In genomic region chr3:58322793-58323192, GRCh38 we compare ENCODE assay signal across 15 cellular contexts. TPM values are rescaled to one million over a fixed set of nuclear protein-coding genes. Genes with fewer than 3 reads are reported as not detected.
A peak's percentile ranks its signal among the peaks of the same experiment; 100 is the strongest.
DNase-seq lines count a peak whose midpoint lies in the region; ATAC-seq and TF ChIP-seq lines count a peak whose summit lies in the region.
"Had no signal": no experiment of that assay in that cellular context is flagged by ENCODE, and none has a peak within 500 bp of the region (broad histone marks: within the 10 kb centered on the region; RNA-seq: fewer than 3 reads in every experiment).

No MANE protein-coding gene starts in this region.

- in situ Hi-C loops in GM23248 (cut with MboI): loop anchor here (10.0 kb wide), 1 partner anchor 212 kb away; the partner anchor contains the start of gene ACOX2

- H3K9me3 Mint-ChIP-seq in activated CD8-positive, alpha-beta T cell treated with anti-CD3 and anti-CD28 coated beads for 36 hours: no peaks in the 10 kb centered on the region
- H3K9me3 Mint-ChIP-seq in activated CD8-positive, alpha-beta T cell treated with anti-CD3 and anti-CD28 coated beads, Interleukin-2, amount 10 ng/mL, durations not matched to agents 7 days and 5 days (ENCODE audit: insufficient read depth): no peaks in the 10 kb centered on the region
- no peaks in the 10 kb centered on the region for H3K9me3 Mint-ChIP-seq in activated T-helper 1 cell treated with anti-CD3 and anti-CD28 coated beads, Interleukin-12 subunit alpha, Interleukin-12 subunit beta, Interleukin-2, Interleukin-4 antibody, amounts not matched to agents 30 ng/mL and 10 ng/mL and 1 ng/mL, durations not matched to agents 14 hours and 24 hours and 36 hours

- 0 out of 2 replicates have a peak, but pooled peaks cover 8% of the 10 kb centered on the region for H3K79me2 ChIP-seq in GM23248 (ENCODE audit: insufficient read depth)

- H3K27me3 ChIP-seq in endocrine pancreas (ENCODE audit: control insufficient read depth, insufficient read depth, low read length) (no peaks in the 10 kb centered on the region), spleen (replicated peaks in 1 of 7) (no peaks in the 10 kb centered on the region), GM23248 (replicated peaks; ENCODE audit: insufficient read depth) (no peaks in the 10 kb centered on the region), adrenal gland (no peaks in the 10 kb centered on the region)

- no peaks in the 10 kb centered on the region for H3K27me3 Mint-ChIP-seq in activated CD8-positive, alpha-beta T cell treated with anti-CD3 and anti-CD28 coated beads for 36 hours
- H3K27me3 Mint-ChIP-seq in activated CD8-positive, alpha-beta T cell treated with anti-CD3 and anti-CD28 coated beads, Interleukin-2, amount 10 ng/mL, durations not matched to agents 7 days and 5 days (ENCODE audit: low read depth): no peaks in the 10 kb centered on the region
- no peaks in the 10 kb centered on the region for H3K27me3 Mint-ChIP-seq in activated T-helper 1 cell treated with anti-CD3 and anti-CD28 coated beads, Interleukin-12 subunit alpha, Interleukin-12 subunit beta, Interleukin-2, Interleukin-4 antibody, amounts not matched to agents 30 ng/mL and 10 ng/mL and 1 ng/mL, durations not matched to agents 14 hours and 24 hours and 36 hours (ENCODE audit: insufficient read depth)

- peaks cover 40% of the 10 kb centered on the region for H3K4me1 Mint-ChIP-seq in activated CD8-positive, alpha-beta T cell treated with anti-CD3 and anti-CD28 coated beads for 36 hours (ENCODE audit: low read depth)
- H3K4me1 Mint-ChIP-seq in activated CD8-positive, alpha-beta T cell treated with anti-CD3 and anti-CD28 coated beads, Interleukin-2, amount 10 ng/mL, durations not matched to agents 7 days and 5 days (ENCODE audit: low read depth): peaks cover 19% of the 10 kb centered on the region
- H3K4me1 Mint-ChIP-seq in activated T-helper 1 cell treated with anti-CD3 and anti-CD28 coated beads, Interleukin-12 subunit alpha, Interleukin-12 subunit beta, Interleukin-2, Interleukin-4 antibody, amounts not matched to agents 30 ng/mL and 10 ng/mL and 1 ng/mL, durations not matched to agents 14 hours and 24 hours and 36 hours (ENCODE audit: low read depth): peaks cover 31% of the 10 kb centered on the region

- H3K36me3 ChIP-seq in endocrine pancreas (ENCODE audit: control insufficient read depth, insufficient read depth, low read length) (peaks cover 2% of the 10 kb centered on the region), spleen (peaks cover 0 to 23% (median 16%) of the 10 kb centered on the region in 6 donors), GM23248 (ENCODE audit: low read depth) (peaks cover 8% of the 10 kb centered on the region; the same call in 1 of the 2 replicates), adrenal gland (replicated peaks in 1 of 2) (peaks cover 0 to 18% of the 10 kb centered on the region in 2 donors)

- no peak overlapping the region for H3K4me2 ChIP-seq in GM23248 (ENCODE audit: unreplicated experiment)

- CTCF ChIA-PET in activated CD8-positive, alpha-beta T cell treated with anti-CD3 and anti-CD28 coated beads for 36 hours (lab: Charles Lee): interaction anchor here (1.0 to 8.2 kb wide), 6 partner anchors 14 to 106 kb away, joined by 3 to 87 read pairs (median 5); partner anchors contain the start of genes HTD2 and RPP14
- CTCF ChIA-PET in activated CD8-positive, alpha-beta T cell treated with anti-CD3 and anti-CD28 coated beads, Interleukin-2, amount 10 ng/mL, durations not matched to agents 7 days and 5 days (lab: Charles Lee): interaction anchor here (1.2 to 11.5 kb wide), 6 partner anchors 11 to 135 kb away, joined by 3 to 127 read pairs (median 4); partner anchors contain the start of genes HTD2 and RPP14

- H3F3A ChIP-seq in GM23248 (ENCODE audit: insufficient read depth): peaks cover 25% of the 10 kb centered on the region; the same call in 1 of the 2 replicates

- TF ChIP-seq CTCF in activated CD8-positive, alpha-beta T cell treated with anti-CD3 and anti-CD28 coated beads for 36 hours (IDR thresholded peaks at IDR 0.05): no peak
- TF ChIP-seq CTCF in spleen (IDR thresholded peaks at IDR 0.05 in 8 of 11, conservative IDR thresholded peaks at IDR 0.05 in 3 of 11) (no peak), adrenal gland (IDR thresholded peaks at IDR 0.05) (no peak)

- peak overlapping the region in 5 of 8 donors; percentile 23 to 79 (median 76) for H3K27ac ChIP-seq in spleen
- H3K27ac ChIP-seq in GM23248: no peak overlapping the region
- peak overlapping the region in 1 of 5 donors; percentile 68 for H3K27ac ChIP-seq in adrenal gland

- POLR2A ChIA-PET in activated CD8-positive, alpha-beta T cell treated with anti-CD3 and anti-CD28 coated beads for 36 hours (lab: Charles Lee): interaction anchor here (1.5 kb wide), 1 partner anchor 43 kb away, joined by 3 read pairs; no protein-coding TSS in a partner anchor
- POLR2A ChIA-PET in activated CD8-positive, alpha-beta T cell treated with anti-CD3 and anti-CD28 coated beads, Interleukin-2, amount 10 ng/mL, durations not matched to agents 7 days and 5 days (lab: Charles Lee): no interaction called here

- no peak overlapping the region for H3K9ac ChIP-seq in endocrine pancreas (ENCODE audit: control insufficient read depth, insufficient read depth, low read length)
- no peak overlapping the region for H3K9ac ChIP-seq in GM23248

- peak overlapping the region; percentile 11 for H3K4me3 ChIP-seq in endocrine pancreas (ENCODE audit: control insufficient read depth, insufficient read depth, low read length)
- H3K4me3 ChIP-seq in spleen: no peak overlapping the region
- no peak overlapping the region for H3K4me3 ChIP-seq in GM23248
- no peak overlapping the region for H3K4me3 ChIP-seq in adrenal gland
- H3K4me3 ChIP-seq: HAP-1 had no signal

- H3K9me3 ChIP-seq in endocrine pancreas (ENCODE audit: control insufficient read depth, low read length) (no peaks in the 10 kb centered on the region), spleen (no peaks in the 10 kb centered on the region), GM23248 (ENCODE audit: low read depth) (no peaks in the 10 kb centered on the region), adrenal gland (replicated peaks in 1 of 3) (no peaks in the 10 kb centered on the region)
- H3K9me3 ChIP-seq: HAP-1 had no signal

- TF ChIP-seq POLR2A in spleen (IDR thresholded peaks at IDR 0.05): no peak
- TF ChIP-seq POLR2A in adrenal gland (IDR thresholded peaks at IDR 0.05): no peak

- peaks cover 18% of the 10 kb centered on the region for H3K4me1 ChIP-seq in endocrine pancreas (ENCODE audit: control insufficient read depth, insufficient read depth, low read length)
- peaks cover 20 to 66% (median 40%) of the 10 kb centered on the region in 6 donors for H3K4me1 ChIP-seq in spleen
- peaks cover 8% of the 10 kb centered on the region; the same call in 1 of the 2 replicates for H3K4me1 ChIP-seq in GM23248 (ENCODE audit: insufficient read depth)
- peaks cover 17 to 32% of the 10 kb centered on the region in 2 donors for H3K4me1 ChIP-seq in adrenal gland (replicated peaks in 1 of 2)
- H3K4me1 ChIP-seq: HAP-1 had no signal

- no peak overlapping the region for H3K4me3 Mint-ChIP-seq in activated CD8-positive, alpha-beta T cell treated with anti-CD3 and anti-CD28 coated beads for 36 hours
- no peak overlapping the region for H3K4me3 Mint-ChIP-seq in activated CD8-positive, alpha-beta T cell treated with anti-CD3 and anti-CD28 coated beads, Interleukin-2, amount 10 ng/mL, durations not matched to agents 7 days and 5 days
- no peak overlapping the region for H3K4me3 Mint-ChIP-seq in activated T-helper 1 cell treated with anti-CD3 and anti-CD28 coated beads, Interleukin-12 subunit alpha, Interleukin-12 subunit beta, Interleukin-2, Interleukin-4 antibody, amounts not matched to agents 30 ng/mL and 10 ng/mL and 1 ng/mL, durations not matched to agents 14 hours and 24 hours and 36 hours

- H3K36me3 Mint-ChIP-seq in activated CD8-positive, alpha-beta T cell treated with anti-CD3 and anti-CD28 coated beads for 36 hours (ENCODE audit: low read depth): peaks cover 13% of the 10 kb centered on the region
- peaks cover 19% of the 10 kb centered on the region for H3K36me3 Mint-ChIP-seq in activated CD8-positive, alpha-beta T cell treated with anti-CD3 and anti-CD28 coated beads, Interleukin-2, amount 10 ng/mL, durations not matched to agents 7 days and 5 days (ENCODE audit: low read depth)
- peaks cover 11% of the 10 kb centered on the region for H3K36me3 Mint-ChIP-seq in activated T-helper 1 cell treated with anti-CD3 and anti-CD28 coated beads, Interleukin-12 subunit alpha, Interleukin-12 subunit beta, Interleukin-2, Interleukin-4 antibody, amounts not matched to agents 30 ng/mL and 10 ng/mL and 1 ng/mL, durations not matched to agents 14 hours and 24 hours and 36 hours (ENCODE audit: low read depth)

- H3K9me2 ChIP-seq in GM23248 (ENCODE audit: insufficient read depth): no peaks in the 10 kb centered on the region

- DNase-seq in activated CD8-positive, alpha-beta T cell treated with anti-CD3 and anti-CD28 coated beads for 36 hours: no peak
- DNase-seq in activated CD8-positive, alpha-beta T cell treated with anti-CD3 and anti-CD28 coated beads, Interleukin-2, amount 10 ng/mL, durations not matched to agents 7 days and 5 days: no peak
- DNase-seq in activated T-helper 1 cell treated with anti-CD3 and anti-CD28 coated beads, Interleukin-12 subunit alpha, Interleukin-12 subunit beta, Interleukin-2, Interleukin-4 antibody, amounts not matched to agents 30 ng/mL and 10 ng/mL and 1 ng/mL, durations not matched to agents 14 hours and 24 hours and 36 hours (ENCODE audit: low spot score): no peak
- DNase-seq in spleen (no peak), GM23248 (no peak), adrenal gland (no peak)
- DNase-seq: C1 segment of cervical spinal cord, KBM-7, NCI-H1105, NCI-H1694 treated with DMSO at 0.1 percent for 48 hours, NCI-H2171 treated with DMSO at 0.1 percent for 48 hours, NCI-H774 had no signal

- H4K20me1 ChIP-seq in GM23248 (ENCODE audit: insufficient read depth): no peaks in the 10 kb centered on the region

- no peak overlapping the region for H2AFZ ChIP-seq in GM23248

- ATAC-seq in activated CD8-positive, alpha-beta T cell treated with anti-CD3 and anti-CD28 coated beads for 36 hours: no peak
- no peak for ATAC-seq in activated CD8-positive, alpha-beta T cell treated with anti-CD3 and anti-CD28 coated beads, Interleukin-2, amount 10 ng/mL, durations not matched to agents 7 days and 5 days
- no peak for ATAC-seq in HG02885 (IDR thresholded peaks at IDR 0.05; ENCODE audit: poor library complexity, unreplicated experiment)

- H3K27ac Mint-ChIP-seq in activated CD8-positive, alpha-beta T cell treated with anti-CD3 and anti-CD28 coated beads for 36 hours: peak overlapping the region; percentile 15
- no peak overlapping the region for H3K27ac Mint-ChIP-seq in activated CD8-positive, alpha-beta T cell treated with anti-CD3 and anti-CD28 coated beads, Interleukin-2, amount 10 ng/mL, durations not matched to agents 7 days and 5 days
- H3K27ac Mint-ChIP-seq in activated T-helper 1 cell treated with anti-CD3 and anti-CD28 coated beads, Interleukin-12 subunit alpha, Interleukin-12 subunit beta, Interleukin-2, Interleukin-4 antibody, amounts not matched to agents 30 ng/mL and 10 ng/mL and 1 ng/mL, durations not matched to agents 14 hours and 24 hours and 36 hours: peak overlapping the region; percentile 40

- 81 to 85% (median 83%) methylated on average over 1 of the region's 1 CpG for WGBS in spleen, 5 donors
- WGBS in GM23248 (ENCODE audit: low coverage in 1 of 2, low lambda C conversion rate in 2 of 2, missing lambda C conversion rate in 2 of 2), 2 experiments: 85 to 91% methylated on average over 1 of the region's 1 CpG
- 61 to 70% (median 64%) methylated on average over 1 of the region's 1 CpG for WGBS in adrenal gland, 4 donors

- intact Hi-C loops in activated CD8-positive, alpha-beta T cell treated with anti-CD3 and anti-CD28 coated beads for 36 hours (cut with micrococcal nuclease): loop anchor here (5.0 kb wide), 2 partner anchors 90 to 210 kb away; no protein-coding TSS in a partner anchor
- intact Hi-C loops in activated T-helper 1 cell treated with anti-CD3 and anti-CD28 coated beads, Interleukin-12 subunit alpha, Interleukin-12 subunit beta, Interleukin-2, Interleukin-4 antibody, amounts not matched to agents 30 ng/mL and 10 ng/mL and 1 ng/mL, durations not matched to agents 14 hours and 24 hours and 36 hours (cut with micrococcal nuclease): loop anchor here (1.0 to 5.0 kb wide), 2 partner anchors 36 to 310 kb away; no protein-coding TSS in a partner anchor
- intact Hi-C loops in spleen (cut with DNase I; ENCODE audit: low total_unique reads): loop anchor here (5.0 to 10.0 kb wide), 2 partner anchors 90 to 212 kb away; partner anchors contain the start of gene ACOX2
- intact Hi-C loops in adrenal gland (cut with DNase I): loop anchor here (5.0 to 10.0 kb wide), 3 partner anchors 95 to 302 kb away; no protein-coding TSS in a partner anchor

RNA-seq across cellular contexts. Expression of gene PXK, which starts 9.9 kb away (rescaled TPM):
- 10 to 100 TPM; 22.2 to 23.6 TPM for total RNA-seq in activated CD8-positive, alpha-beta T cell treated with anti-CD3 and anti-CD28 coated beads for 36 hours
- total RNA-seq in activated CD8-positive, alpha-beta T cell treated with anti-CD3 and anti-CD28 coated beads, Interleukin-2, amount 10 ng/mL, durations not matched to agents 7 days and 5 days: 10 to 100 TPM; 31.5 to 33.4 TPM
- 43.4 and 48.1 TPM in 2 replicates for total RNA-seq in activated T-helper 1 cell treated with anti-CD3 and anti-CD28 coated beads, Interleukin-12 subunit alpha, Interleukin-12 subunit beta, Interleukin-2, Interleukin-4 antibody, amounts not matched to agents 30 ng/mL and 10 ng/mL and 1 ng/mL, durations not matched to agents 14 hours and 24 hours and 36 hours
- total RNA-seq in spleen (10 to 100 TPM; 39.4 to 80.9 (median 56.5) TPM), adrenal gland (10 to 100 TPM; 19.7 to 35.8 (median 27.6) TPM)
- polyA plus RNA-seq in spleen (10 to 100 TPM; 19.3 to 25.3 (median 19.9) TPM), GM23248 (2016; fragmentation: Nextera tagmentation; extraction: Ambion mirVana) (45.1 and 46.2 TPM in 2 replicates), adrenal gland (10 to 100 TPM in 1 of 3 donors, 1 to 10 TPM in 2; 5.6 to 40.5 (median 7.6) TPM)
- 30.7 and 33.8 TPM in 2 replicates for total RNA-seq in GM23248 (2014; rRNA removed; shearing (Covaris generic))

RNA-seq across cellular contexts. Expression of gene HTD2, which starts 16.5 kb away (rescaled TPM):
- total RNA-seq in activated CD8-positive, alpha-beta T cell treated with anti-CD3 and anti-CD28 coated beads for 36 hours: 1 to 10 TPM; 8.4 to 9.6 TPM
- total RNA-seq in activated CD8-positive, alpha-beta T cell treated with anti-CD3 and anti-CD28 coated beads, Interleukin-2, amount 10 ng/mL, durations not matched to agents 7 days and 5 days: 1 to 10 TPM; 7.6 to 8.1 TPM
- total RNA-seq in activated T-helper 1 cell treated with anti-CD3 and anti-CD28 coated beads, Interleukin-12 subunit alpha, Interleukin-12 subunit beta, Interleukin-2, Interleukin-4 antibody, amounts not matched to agents 30 ng/mL and 10 ng/mL and 1 ng/mL, durations not matched to agents 14 hours and 24 hours and 36 hours: 11.5 and 13.6 TPM in 2 replicates
- total RNA-seq in spleen (10 to 100 TPM in 3 of 7 donors, 1 to 10 TPM in 4; 6.4 to 20.0 (median 8.7) TPM), adrenal gland (10 to 100 TPM in 6 of 8 donors, 1 to 10 TPM in 2; 6.6 to 13.1 (median 10.7) TPM)
- polyA plus RNA-seq in spleen (1 to 10 TPM; 2.3 to 5.6 (median 3.6) TPM), GM23248 (2016; fragmentation: Nextera tagmentation; extraction: Ambion mirVana) (17.0 and 21.8 TPM in 2 replicates), adrenal gland (1 to 10 TPM; 1.6 to 9.6 (median 2.0) TPM)
- 5.4 and 9.6 TPM in 2 replicates for total RNA-seq in GM23248 (2014; rRNA removed; shearing (Covaris generic))

RNA-seq across cellular contexts. Expression of gene RPP14, which starts 16.7 kb away (rescaled TPM):
- total RNA-seq in activated CD8-positive, alpha-beta T cell treated with anti-CD3 and anti-CD28 coated beads for 36 hours: 10 to 100 TPM; 16.1 to 18.0 TPM
- 10 to 100 TPM; 12.8 to 15.1 TPM for total RNA-seq in activated CD8-positive, alpha-beta T cell treated with anti-CD3 and anti-CD28 coated beads, Interleukin-2, amount 10 ng/mL, durations not matched to agents 7 days and 5 days
- 22.7 and 23.4 TPM in 2 replicates for total RNA-seq in activated T-helper 1 cell treated with anti-CD3 and anti-CD28 coated beads, Interleukin-12 subunit alpha, Interleukin-12 subunit beta, Interleukin-2, Interleukin-4 antibody, amounts not matched to agents 30 ng/mL and 10 ng/mL and 1 ng/mL, durations not matched to agents 14 hours and 24 hours and 36 hours
- 10 to 100 TPM; 13.3 to 21.3 (median 16.1) TPM for total RNA-seq in spleen
- 10 to 100 TPM in 1 of 3 donors, 1 to 10 TPM in 2; 6.2 to 12.2 (median 7.1) TPM for polyA plus RNA-seq in spleen
- total RNA-seq in GM23248 (2014; rRNA removed; shearing (Covaris generic)): 14.9 and 15.7 TPM in 2 replicates
- polyA plus RNA-seq in GM23248 (2016; fragmentation: Nextera tagmentation; extraction: Ambion mirVana): 11.4 and 13.4 TPM in 2 replicates
- 10 to 100 TPM in 7 of 8 donors, 1 to 10 TPM in 1; 9.2 to 20.9 (median 14.3) TPM for total RNA-seq in adrenal gland
- polyA plus RNA-seq in adrenal gland: 10 to 100 TPM in 2 of 3 donors, 1 to 10 TPM in 1; 9.8 to 15.3 (median 10.1) TPM
